In genomic region chrX:153984351-153985178, GRCh38 we compare ENCODE assay signal across 8 cellular contexts. TPM values are rescaled to one million over a fixed set of nuclear protein-coding genes. Genes with fewer than 3 reads are reported as not detected.
DNase-seq lines count a peak whose midpoint lies in the region; ATAC-seq and TF ChIP-seq lines count a peak whose summit lies in the region.

No MANE protein-coding gene starts in this region.

- no peaks in the 10 kb centered on the region for H3K79me2 ChIP-seq in GM23248 (ENCODE audit: insufficient read depth)

- no peak overlapping the region for H2AK5ac ChIP-seq in neuronal stem cell (ENCODE audit: low read depth, low read length)

- no peaks in the 10 kb centered on the region for H3K9me3 Mint-ChIP-seq in IgD-negative memory B cell
- no peaks in the 10 kb centered on the region for H3K9me3 Mint-ChIP-seq in activated naive CD8-positive, alpha-beta T cell (ENCODE audit: low read depth)

- peaks cover 2% of the 10 kb centered on the region for H3K36me3 Mint-ChIP-seq in IgD-negative memory B cell
- H3K36me3 Mint-ChIP-seq in activated naive CD8-positive, alpha-beta T cell, result no peaks in the 10 kb centered on the region

- H3K4me1 ChIP-seq in neuronal stem cell (ENCODE audit: control insufficient read depth in 2 of 2, insufficient read depth in 1 of 2, low read depth in 1 of 2, low read length in 2 of 2) (peaks cover 1 to 3% of the 10 kb centered on the region in 2 donors), GM23248 (ENCODE audit: insufficient read depth) (no peaks in the 10 kb centered on the region)

- no peaks in the 10 kb centered on the region for H3K9me2 ChIP-seq in GM23248 (ENCODE audit: insufficient read depth)

- no peaks in the 10 kb centered on the region for H3K79me1 ChIP-seq in neuronal stem cell (ENCODE audit: low read depth, low read length)

- in situ Hi-C loops in GM23248 (cut with MboI), result no loop called here

- H3K27me3 Mint-ChIP-seq in IgD-negative memory B cell, result peaks cover 11% of the 10 kb centered on the region
- H3K27me3 Mint-ChIP-seq in activated naive CD8-positive, alpha-beta T cell, result no peaks in the 10 kb centered on the region

- POLR2A ChIA-PET in GM10248 (lab: Yijun Ruan, JAX), result no interaction called here

- H2BK15ac ChIP-seq in neuronal stem cell (ENCODE audit: low read length), result no peak overlapping the region

- H4K91ac ChIP-seq in neuronal stem cell (ENCODE audit: low read depth, low read length, poor library complexity), result no peak overlapping the region

- H3K4me2 ChIP-seq in neuronal stem cell (ENCODE audit: insufficient read depth, low read length, poor library complexity, severe bottlenecking), result no peak overlapping the region
- no peak overlapping the region for H3K4me2 ChIP-seq in GM23248 (ENCODE audit: unreplicated experiment)

- H3K4ac ChIP-seq in neuronal stem cell (ENCODE audit: low read length), result no peak overlapping the region

- peak overlapping the region; percentile 45 to 84 (median 72) for H3K4me3 Mint-ChIP-seq in IgD-negative memory B cell
- peak overlapping the region; percentile 86 for H3K4me3 Mint-ChIP-seq in activated naive CD8-positive, alpha-beta T cell

- CTCF ChIA-PET in GM10248 (lab: Yijun Ruan, JAX), result interaction anchor here (3.8 kb wide), 1 partner anchor 29 kb away, joined by 13 read pairs; no protein-coding TSS in a partner anchor

- H3K9ac ChIP-seq in neuronal stem cell (ENCODE audit: low read depth, low read length, poor library complexity) (no peak overlapping the region), GM23248 (no peak overlapping the region)

- peak overlapping the region; percentile 76 for H2AFZ ChIP-seq in neuronal stem cell (ENCODE audit: low read length)
- H2AFZ ChIP-seq in GM23248, result no peak overlapping the region

- no peak overlapping the region for H3K27ac ChIP-seq in neuronal stem cell (replicated peaks; ENCODE audit: low read length)
- no peak overlapping the region for H3K27ac ChIP-seq in GM23248

- ATAC-seq in HG03378 (IDR thresholded peaks at IDR 0.05; ENCODE audit: unreplicated experiment), result no peak

- H3K4me1 Mint-ChIP-seq in IgD-negative memory B cell, result peaks cover 24 to 31% (median 26%) of the 10 kb centered on the region in 3 donors
- peaks cover 44% of the 10 kb centered on the region for H3K4me1 Mint-ChIP-seq in activated naive CD8-positive, alpha-beta T cell (ENCODE audit: low read depth)

- DNase-seq in GM10248 (ENCODE audit: extremely low spot score), result peak; percentile 67
- no peak for DNase-seq in neuronal stem cell (ENCODE audit: low spot score)
- DNase-seq in foreskin fibroblast, result no peak
- DNase-seq in NK-92 treated with Interleukin-12 subunit alpha and Interleukin-12 subunit beta, amount 100 ng/mL, for 24 hours (lab: John Stamatoyannopoulos, UW), result no peak
- DNase-seq in GM23248, result no peak

- H3K27ac Mint-ChIP-seq in IgD-negative memory B cell, result peak overlapping the region; percentile 88 to 89 (median 89)
- H3K27ac Mint-ChIP-seq in activated naive CD8-positive, alpha-beta T cell, result peak overlapping the region; percentile 96

- no peak overlapping the region for H4K8ac ChIP-seq in neuronal stem cell (ENCODE audit: low read depth, low read length)

- H3K27me3 ChIP-seq in neuronal stem cell (ENCODE audit: control insufficient read depth in 3 of 3, insufficient read depth in 3 of 3, low read depth in 1 of 3, low read length in 3 of 3) (peaks cover 0 to 39% (median 0%) of the 10 kb centered on the region in 3 experiments), GM23248 (replicated peaks; ENCODE audit: insufficient read depth) (no peaks in the 10 kb centered on the region)

- no peak overlapping the region for H2BK120ac ChIP-seq in neuronal stem cell (ENCODE audit: low read depth, low read length)

- no peak overlapping the region for H3K18ac ChIP-seq in neuronal stem cell (ENCODE audit: low read length)

- no peaks in the 10 kb centered on the region for H3K36me3 ChIP-seq in neuronal stem cell (replicated peaks in 1 of 2; ENCODE audit: control insufficient read depth in 2 of 2, insufficient read depth in 2 of 2, low read length in 2 of 2)
- H3K36me3 ChIP-seq in GM23248 (ENCODE audit: low read depth), result no peaks in the 10 kb centered on the region

- H3K9me3 ChIP-seq in neuronal stem cell (replicated peaks in 1 of 2; ENCODE audit: control insufficient read depth in 2 of 2, insufficient read depth in 1 of 2, low read depth in 1 of 2, low read length in 2 of 2) (no peaks in the 10 kb centered on the region), GM23248 (ENCODE audit: low read depth) (no peaks in the 10 kb centered on the region)

- H2BK12ac ChIP-seq in neuronal stem cell (ENCODE audit: low read length), result no peak overlapping the region

- H3K14ac ChIP-seq in neuronal stem cell (ENCODE audit: low read length), result no peak overlapping the region

- no CpG with 5 or more reads among the region's 20 CpGs for WGBS in neuronal stem cell (ENCODE audit: extremely low coverage in 2 of 2, insufficient read length in 2 of 2, insufficient replicate concordance in 1 of 2), 2 donors
- WGBS in GM23248 (ENCODE audit: low coverage in 1 of 2, low lambda C conversion rate in 2 of 2, missing lambda C conversion rate in 2 of 2), 2 experiments, result 89 to 93% methylated on average over 13 to 20 of the region's 20 CpGs

- H3K4me3 ChIP-seq in neuronal stem cell (ENCODE audit: low read length in 2 of 2), result no peak overlapping the region
- H3K4me3 ChIP-seq in foreskin fibroblast (ENCODE audit: low read depth in 1 of 2, low read length in 2 of 2), result no peak overlapping the region
- no peak overlapping the region for H3K4me3 ChIP-seq in GM23248

- H3K23ac ChIP-seq in neuronal stem cell (ENCODE audit: low read depth, low read length, poor library complexity), result no peak overlapping the region

- no peaks in the 10 kb centered on the region for H4K20me1 ChIP-seq in GM23248 (ENCODE audit: insufficient read depth)

- H2BK5ac ChIP-seq in neuronal stem cell (ENCODE audit: low read length), result no peak overlapping the region

- no peaks in the 10 kb centered on the region for H3F3A ChIP-seq in GM23248 (ENCODE audit: insufficient read depth)

- no peak for TF ChIP-seq CTCF in GM10248 (IDR thresholded peaks at IDR 0.05; ENCODE audit: control extremely low read depth, extremely low read depth, low read depth, missing control alignments)
- TF ChIP-seq CTCF in foreskin fibroblast (IDR thresholded peaks at IDR 0.05; ENCODE audit: low read depth, low read length), result no peak

RNA-seq across cellular contexts. Expression of gene TMEM187, which starts 12.0 kb away (rescaled TPM):
- polyA plus RNA-seq in IgD-negative memory B cell, result 7.1 TPM
- 6.2 TPM for polyA plus RNA-seq in neuronal stem cell (2013, experiment 1 of 2)
- polyA plus RNA-seq in neuronal stem cell (2013, experiment 2 of 2), result 6.1 TPM
- 7.6 and 9.9 TPM in 2 replicates for total RNA-seq in GM23248 (2014; rRNA removed; shearing (Covaris generic))
- polyA plus RNA-seq in GM23248 (2016; fragmentation: Nextera tagmentation; extraction: Ambion mirVana), result 8.5 and 10.0 TPM in 2 replicates

RNA-seq across cellular contexts. Expression of gene HCFC1, which starts 12.9 kb away (rescaled TPM):
- 12.2 TPM for polyA plus RNA-seq in IgD-negative memory B cell
- polyA plus RNA-seq in neuronal stem cell (2013, experiment 1 of 2), result 37.0 TPM
- 39.4 TPM for polyA plus RNA-seq in neuronal stem cell (2013, experiment 2 of 2)
- 24.0 and 26.4 TPM in 2 replicates for total RNA-seq in GM23248 (2014; rRNA removed; shearing (Covaris generic))
- polyA plus RNA-seq in GM23248 (2016; fragmentation: Nextera tagmentation; extraction: Ambion mirVana), result 12.5 and 12.6 TPM in 2 replicates

RNA-seq across cellular contexts. Expression of gene IRAK1, which starts 35.1 kb away (rescaled TPM):
- 110 TPM for polyA plus RNA-seq in IgD-negative memory B cell
- 33.3 TPM for polyA plus RNA-seq in neuronal stem cell (2013, experiment 1 of 2)
- polyA plus RNA-seq in neuronal stem cell (2013, experiment 2 of 2), result 32.7 TPM
- total RNA-seq in GM23248 (2014; rRNA removed; shearing (Covaris generic)), result 45.3 and 54.7 TPM in 2 replicates
- 58.7 and 58.8 TPM in 2 replicates for polyA plus RNA-seq in GM23248 (2016; fragmentation: Nextera tagmentation; extraction: Ambion mirVana)

RNA-seq across cellular contexts. Expression of gene RENBP, which starts 40.1 kb away (rescaled TPM):
- 1.2 TPM for polyA plus RNA-seq in IgD-negative memory B cell
- polyA plus RNA-seq in neuronal stem cell (2013, experiment 1 of 2), result 4.8 TPM
- polyA plus RNA-seq in neuronal stem cell (2013, experiment 2 of 2), result 4.7 TPM
- total RNA-seq in GM23248 (2014; rRNA removed; shearing (Covaris generic)), result 0.11 TPM in 1 of 2 replicates, not detected in the other
- polyA plus RNA-seq in GM23248 (2016; fragmentation: Nextera tagmentation; extraction: Ambion mirVana), result not detected in 2 replicates

RNA-seq across cellular contexts. Expression of gene NAA10, which starts 49.7 kb away (rescaled TPM):
- polyA plus RNA-seq in IgD-negative memory B cell (91.4 TPM), GM23248 (2016; fragmentation: Nextera tagmentation; extraction: Ambion mirVana) (161 and 166 TPM in 2 replicates)
- 94.9 TPM for polyA plus RNA-seq in neuronal stem cell (2013, experiment 1 of 2)
- 91.4 TPM for polyA plus RNA-seq in neuronal stem cell (2013, experiment 2 of 2)
- 105 and 154 TPM in 2 replicates for total RNA-seq in GM23248 (2014; rRNA removed; shearing (Covaris generic))
